Comparison of ENCODE assay signal across 10 cellular contexts in the genomic region with DNA sequence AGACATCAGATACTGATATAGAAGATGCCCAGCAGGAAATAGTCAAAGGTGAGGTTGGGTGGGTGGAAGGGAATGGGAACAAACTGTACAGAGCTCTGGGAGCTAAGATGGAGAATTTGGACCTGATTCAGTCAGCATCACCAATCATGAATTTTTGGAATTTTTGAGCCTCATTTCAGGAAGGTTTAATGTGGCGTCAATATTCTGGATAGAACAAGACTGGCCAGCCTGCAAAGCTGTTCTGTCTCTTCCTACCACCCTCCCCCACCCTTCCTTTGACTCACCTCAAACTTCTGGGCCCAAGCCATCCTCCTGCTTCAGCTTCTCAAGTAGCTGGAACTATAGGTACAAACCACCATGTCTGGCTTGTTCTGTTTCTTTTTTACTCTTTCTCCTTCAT. TPM values are rescaled to one million over a fixed set of nuclear protein-coding genes. Genes with fewer than 3 reads are reported as not detected.
DNase-seq lines count a peak whose midpoint lies in the region; ATAC-seq and TF ChIP-seq lines count a peak whose summit lies in the region.
"Had no signal": no experiment of that assay in that cellular context is flagged by ENCODE, and none has a peak within 500 bp of the region (broad histone marks: within the 10 kb centered on the region; RNA-seq: fewer than 3 reads in every experiment).

No MANE protein-coding gene starts in this region.

- in situ Hi-C loops in astrocyte of the cerebellum (cut with HindIII; ENCODE audit: low sequenced_read_pairs) = no loop called here

- TF ChIP-seq CTCF in astrocyte of the cerebellum (IDR thresholded peaks at IDR 0.05; ENCODE audit: low read depth, low read length, missing control alignments) (no peak), type B pancreatic cell (conservative IDR thresholded peaks at IDR 0.05) (no peak)

- H3K4me1 Mint-ChIP-seq in immature natural killer cell (peaks cover 38 to 55% of the 10 kb centered on the region in 2 donors), type B pancreatic cell (ENCODE audit: unreplicated experiment) (peaks cover 19% of the 10 kb centered on the region)

- no peaks in the 10 kb centered on the region for H3K36me3 Mint-ChIP-seq in activated naive CD4-positive, alpha-beta T cell treated with anti-CD3 and anti-CD28 coated beads, Interleukin-2, amount 50 U/mL, for 72 hours
- H3K36me3 Mint-ChIP-seq in immature natural killer cell (no peaks in the 10 kb centered on the region), type B pancreatic cell (peaks cover 24% of the 10 kb centered on the region)

- ATAC-seq in activated naive CD4-positive, alpha-beta T cell treated with anti-CD3 and anti-CD28 coated beads, Interleukin-2, amount 50 U/mL, for 72 hours = peak; percentile 29 to 75
- no peak for ATAC-seq in GM18519 (IDR thresholded peaks at IDR 0.05; ENCODE audit: low FRiP score, unreplicated experiment)

- peak in 1 of 2 donors; percentile 15 for DNase-seq in activated naive CD4-positive, alpha-beta T cell treated with anti-CD3 and anti-CD28 coated beads, Interleukin-2, amount 50 U/mL, for 72 hours (ENCODE audit: low spot score in 2 of 2)
- no peak for DNase-seq in activated naive CD4-positive, alpha-beta T cell treated with Interleukin-2 at 50 U/mL for 16 hours
- DNase-seq in astrocyte of the cerebellum (ENCODE audit: low read depth) = peak; percentile 63
- no peak for DNase-seq in immature natural killer cell
- no peak for DNase-seq in type B pancreatic cell (ENCODE audit: extremely low spot score, unreplicated experiment)
- no peak for DNase-seq in inferior parietal cortex (ENCODE audit: extremely low spot score)
- no peak for DNase-seq in NCI-H2227 (lab: John Stamatoyannopoulos, UW; ENCODE audit: unreplicated experiment)
- DNase-seq: NCI-H1417 treated with DMSO at 0.1 percent for 48 hours had no signal

- H3K4me3 Mint-ChIP-seq in immature natural killer cell (no peak overlapping the region), type B pancreatic cell (no peak overlapping the region)

- H3K4me3 ChIP-seq in astrocyte of the cerebellum (ENCODE audit: low read depth, low read length) = no peak overlapping the region
- H3K4me3 ChIP-seq: BLaER1 had no signal

- no peak overlapping the region for H3K27ac Mint-ChIP-seq in activated naive CD4-positive, alpha-beta T cell treated with anti-CD3 and anti-CD28 coated beads, Interleukin-2, amount 50 U/mL, for 72 hours
- H3K27ac Mint-ChIP-seq in immature natural killer cell (peak overlapping the region in 4 of 6 donors; percentile 17 to 60 (median 44)), type B pancreatic cell (peak overlapping the region; percentile 48)

- H3K27me3 Mint-ChIP-seq in immature natural killer cell (ENCODE audit: low read depth in 3 of 3) (peaks cover 0 to 3% (median 2%) of the 10 kb centered on the region in 3 donors), type B pancreatic cell (no peaks in the 10 kb centered on the region)

- H3K9me3 Mint-ChIP-seq in activated naive CD4-positive, alpha-beta T cell treated with anti-CD3 and anti-CD28 coated beads, Interleukin-2, amount 50 U/mL, for 72 hours = no peaks in the 10 kb centered on the region
- H3K9me3 Mint-ChIP-seq in immature natural killer cell = no peaks in the 10 kb centered on the region
- H3K9me3 Mint-ChIP-seq in type B pancreatic cell = no peaks in the 10 kb centered on the region

RNA-seq across cellular contexts. Expression of gene CTCF, which starts 32.6 kb away (rescaled TPM):
- 10 to 100 TPM; 51.5 to 62.1 TPM for total RNA-seq in activated naive CD4-positive, alpha-beta T cell treated with anti-CD3 and anti-CD28 coated beads, Interleukin-2, amount 50 U/mL, for 72 hours
- polyA plus RNA-seq in immature natural killer cell = 10 to 100 TPM; 24.8 to 60.4 (median 28.4) TPM
- total RNA-seq in type B pancreatic cell (ENCODE audit: low replicate concordance) = 48.4 and 57.8 TPM in 2 replicates

RNA-seq across cellular contexts. Expression of gene CARMIL2, which starts 50.0 kb away (rescaled TPM):
- 100 to 1,000 TPM; 133 to 180 TPM for total RNA-seq in activated naive CD4-positive, alpha-beta T cell treated with anti-CD3 and anti-CD28 coated beads, Interleukin-2, amount 50 U/mL, for 72 hours
- 1 to 10 TPM; 1.4 to 4.1 (median 3.4) TPM for polyA plus RNA-seq in immature natural killer cell
- total RNA-seq in type B pancreatic cell (ENCODE audit: low replicate concordance) = 2.8 and 3.4 TPM in 2 replicates

Comparison
In these comparisons a context has a peak if more than half of its experiments do, and no peak if none do; other contexts are left out.
1. H3K27ac Mint-ChIP-seq: peak in immature natural killer cell (4 of 6) and type B pancreatic cell (single experiment); none in activated naive CD4-positive, alpha-beta T cell treated with anti-CD3 and anti-CD28 coated beads, Interleukin-2, amount 50 U/mL, for 72 hours (0 of 2).
2. RNA of gene CARMIL2, which starts 50.0 kb away (total RNA-seq): 133 to 180 TPM in activated naive CD4-positive, alpha-beta T cell treated with anti-CD3 and anti-CD28 coated beads, Interleukin-2, amount 50 U/mL, for 72 hours; 2.8 to 3.4 TPM in type B pancreatic cell; every median in the first group is over 10 times any median in the second.